In genomic region chr11:78801161-78801884, GRCh38 we compare ENCODE assay signal across 9 cellular contexts.
DNase-seq lines count a peak whose midpoint lies in the region; ATAC-seq, FAIRE-seq and TF ChIP-seq lines count a peak whose summit lies in the region.
"Had no signal": no experiment of that assay in that cellular context is flagged by ENCODE, and none has a peak within 500 bp of the region (broad histone marks: within the 10 kb centered on the region; RNA-seq: fewer than 3 reads in every experiment).

No MANE protein-coding gene starts in this region.

- H3K4me3 ChIP-seq in liver (ENCODE audit: low read depth in 1 of 3, low read length in 3 of 3): no peak overlapping the region
- no peak overlapping the region for H3K4me3 ChIP-seq in HepG2 (replicated peaks in 1 of 3; ENCODE audit: insufficient read depth in 1 of 3, low read depth in 2 of 3, low read length in 3 of 3)
- H3K4me3 ChIP-seq in mesenchymal stem cell (ENCODE audit: insufficient read depth in 1 of 2, low read depth in 1 of 2, low read length in 2 of 2): peak overlapping the region in 1 of 2 experiments; percentile 25
- H3K4me3 ChIP-seq in CD4-positive, alpha-beta memory T cell (ENCODE audit: low read length in 2 of 2): no peak overlapping the region
- H3K4me3 ChIP-seq in testis: no peak overlapping the region

- peak overlapping the region; percentile 96 for H2AK5ac ChIP-seq in mesenchymal stem cell (ENCODE audit: low read length, severe bottlenecking)

- no peak overlapping the region for H3K4me3 Mint-ChIP-seq in CD4-positive, alpha-beta memory T cell
- H3K4me3 Mint-ChIP-seq: B cell had no signal

- H3K4me2 ChIP-seq in HepG2 (ENCODE audit: low read depth, low read length): no peak overlapping the region
- H3K4me2 ChIP-seq in mesenchymal stem cell (ENCODE audit: low read length, poor library complexity, severe bottlenecking): no peak overlapping the region

- no TSS peak for BruUV-seq in HepG2 (replicated peaks; lab: Mats Ljungman, UMichigan)

- no peaks in the 10 kb centered on the region for H4K20me1 ChIP-seq in HepG2 (ENCODE audit: insufficient read depth, low read length)

- H3K14ac ChIP-seq in mesenchymal stem cell (ENCODE audit: low read length in 2 of 2): peak overlapping the region in 1 of 2 experiments; percentile 98

- peak overlapping the region in 1 of 2 donors; percentile 62 for H3K27ac ChIP-seq in liver (ENCODE audit: low read depth in 1 of 2, low read length in 2 of 2)
- no peak overlapping the region for H3K27ac ChIP-seq in HepG2 (ENCODE audit: extremely low read length, insufficient read depth, low read length)
- peak overlapping the region; percentile 60 for H3K27ac ChIP-seq in caudate nucleus (ENCODE audit: low read depth, low read length)
- H3K27ac ChIP-seq in mesenchymal stem cell (ENCODE audit: low read length, poor library complexity, severe bottlenecking): peak overlapping the region; percentile 88
- H3K27ac ChIP-seq in CD4-positive, alpha-beta memory T cell (ENCODE audit: low read depth, low read length): no peak overlapping the region
- H3K27ac ChIP-seq in testis: peak overlapping the region in 1 of 2 donors; percentile 37

- H3K9me3 ChIP-seq in liver (ENCODE audit: control insufficient read depth in 4 of 4, low read length in 3 of 4): no peaks in the 10 kb centered on the region
- H3K9me3 ChIP-seq in HepG2 (ENCODE audit: low read length): no peaks in the 10 kb centered on the region
- no peaks in the 10 kb centered on the region for H3K9me3 ChIP-seq in mesenchymal stem cell (ENCODE audit: control insufficient read depth, low read length)
- no peaks in the 10 kb centered on the region for H3K9me3 ChIP-seq in CD4-positive, alpha-beta memory T cell (ENCODE audit: control insufficient read depth in 1 of 2, low read length in 2 of 2)
- H3K9me3 ChIP-seq in testis: no peaks in the 10 kb centered on the region

- TF ChIP-seq EP300 in HepG2 (IDR thresholded peaks at IDR 0.05; ENCODE audit: low read depth in 2 of 2, low read length in 2 of 2) (no peak), HepG2 (CRISPR knock-in tag; IDR thresholded peaks at IDR 0.05; ENCODE audit: borderline replicate concordance) (no peak)

- H3K23ac ChIP-seq in mesenchymal stem cell (ENCODE audit: low read length in 2 of 2): peak overlapping the region in 1 of 2 experiments; percentile 10

- CTCF ChIA-PET in HepG2 (lab: Yijun Ruan, JAX; ENCODE audit: low intra/inter-chr PET ratio, low total read pairs): no interaction called here
- CTCF ChIA-PET in CD4-positive, alpha-beta memory T cell (lab: Charles Lee; ENCODE audit: partially characterized antibody): no interaction called here

- peak overlapping the region; percentile 73 for H2BK15ac ChIP-seq in mesenchymal stem cell (ENCODE audit: low read depth, poor library complexity, severe bottlenecking)

- FAIRE-seq in HepG2 (lab: Jason Lieb, UNC): no peak

- DNase-seq in HepG2 (ENCODE audit: low spot score) (no peak), caudate nucleus (lab: John Stamatoyannopoulos, UW) (no peak), mesenchymal stem cell (peak; percentile 98), NK-92 (lab: John Stamatoyannopoulos, UW; ENCODE audit: unreplicated experiment) (no peak), HUDEP-2 (lab: John Stamatoyannopoulos, UW; ENCODE audit: unreplicated experiment in 76 of 76) (no peak), testis (no peak)
- DNase-seq in CD4-positive, alpha-beta memory T cell: no peak

- POLR2A ChIA-PET in HepG2 (lab: Yijun Ruan, JAX): no interaction called here
- POLR2A ChIA-PET in CD4-positive, alpha-beta memory T cell (lab: Charles Lee; ENCODE audit: partially characterized antibody): no interaction called here

- peak overlapping the region; percentile 87 for H2BK5ac ChIP-seq in mesenchymal stem cell (ENCODE audit: low read depth, low read length, poor library complexity, severe bottlenecking)

- no peak for TF ChIP-seq RAD21 in liver (IDR thresholded peaks at IDR 0.05)
- no peak for TF ChIP-seq RAD21 in HepG2 (CRISPR knock-in tag; IDR thresholded peaks at IDR 0.05)

- in situ Hi-C loops in HepG2 (cut with HindIII; ENCODE audit: extremely low pct_ligation_motif_present, low pct_unique_long_range_greater_than_20kb): no loop called here

- H3K18ac ChIP-seq in mesenchymal stem cell (ENCODE audit: low read depth in 1 of 2, low read length in 2 of 2): peak overlapping the region; percentile 99

- H3K4me1 Mint-ChIP-seq in CD4-positive, alpha-beta memory T cell: no peaks in the 10 kb centered on the region
- H3K4me1 Mint-ChIP-seq: B cell had no signal

- 36% methylated on average over 3 of the region's 3 CpGs for WGBS in liver
- WGBS in HepG2 (ENCODE audit: low lambda C conversion rate): 4% methylated on average over 2 of the region's 3 CpGs
- 0% methylated on average over 2 of the region's 3 CpGs for WGBS in mesenchymal stem cell
- 27 to 31% methylated on average over 2 to 3 of the region's 3 CpGs for WGBS in testis, 2 donors

- no peak for TF ChIP-seq POLR2A in HepG2 (IDR thresholded peaks at IDR 0.05; ENCODE audit: insufficient read depth in 1 of 2, low read depth in 2 of 2, low read length in 2 of 2)
- no peak for TF ChIP-seq POLR2A in testis (IDR thresholded peaks at IDR 0.05)

- peak overlapping the region; percentile 99 to 100 for H2BK12ac ChIP-seq in mesenchymal stem cell (ENCODE audit: low read length in 2 of 2)

- intact Hi-C loops in HepG2 (cut with micrococcal nuclease; ENCODE audit: unreplicated experiment): no loop called here
- intact Hi-C loops in CD4-positive, alpha-beta memory T cell (cut with micrococcal nuclease): no loop called here
- intact Hi-C loops in testis (cut with DNase I; ENCODE audit: low total_unique reads): no loop called here

- H3K9ac ChIP-seq in liver (ENCODE audit: low read depth in 1 of 2, low read length in 2 of 2) (no peak overlapping the region), HepG2 (ENCODE audit: insufficient read depth, low read depth, low read length) (no peak overlapping the region), mesenchymal stem cell (ENCODE audit: low read length) (peak overlapping the region; percentile 69)

- no peak overlapping the region for H3K27ac Mint-ChIP-seq in CD4-positive, alpha-beta memory T cell
- H3K27ac Mint-ChIP-seq: B cell had no signal

- no peak for ATAC-seq in HepG2

- peak overlapping the region; percentile 97 for H4K8ac ChIP-seq in mesenchymal stem cell (ENCODE audit: low read length)

- peak overlapping the region; percentile 98 for H2BK120ac ChIP-seq in mesenchymal stem cell (ENCODE audit: low read depth, low read length)

- H3K27me3 ChIP-seq in liver (ENCODE audit: control insufficient read depth in 4 of 4, insufficient read depth in 4 of 4, low read length in 3 of 4) (no peaks in the 10 kb centered on the region), HepG2 (ENCODE audit: control insufficient read depth in 1 of 2, insufficient read depth in 2 of 2, low read length in 2 of 2) (no peaks in the 10 kb centered on the region; a peak in 1 of 5 replicates), mesenchymal stem cell (ENCODE audit: control insufficient read depth in 1 of 2, insufficient read depth in 1 of 2, low read length in 2 of 2) (no peaks in the 10 kb centered on the region), testis (no peaks in the 10 kb centered on the region)
- no peaks in the 10 kb centered on the region for H3K27me3 ChIP-seq in CD4-positive, alpha-beta memory T cell (ENCODE audit: insufficient read depth, low read length)

- no peak for TF ChIP-seq CTCF in liver (IDR thresholded peaks at IDR 0.05; ENCODE audit: low read depth, low read length, missing input control)
- TF ChIP-seq CTCF in HepG2 (CRISPR knock-in tag; IDR thresholded peaks at IDR 0.05): no peak
- no peak for TF ChIP-seq CTCF in testis (IDR thresholded peaks at IDR 0.05)

- H3K4me1 ChIP-seq in liver (ENCODE audit: control insufficient read depth in 4 of 4, insufficient read depth in 4 of 4, low read length in 3 of 4) (no peaks in the 10 kb centered on the region), HepG2 (ENCODE audit: insufficient read depth, low read length) (no peaks in the 10 kb centered on the region), mesenchymal stem cell (ENCODE audit: control insufficient read depth, insufficient read depth, low read depth, low read length) (peaks cover 25% of the 10 kb centered on the region), testis (no peaks in the 10 kb centered on the region)
- H3K4me1 ChIP-seq in CD4-positive, alpha-beta memory T cell (ENCODE audit: insufficient read depth, low read length): no peaks in the 10 kb centered on the region

- H3K27me3 Mint-ChIP-seq in CD4-positive, alpha-beta memory T cell: peaks cover 0 to 4% of the 10 kb centered on the region in 2 donors
- H3K27me3 Mint-ChIP-seq: B cell had no signal

- H2AFZ ChIP-seq in HepG2 (ENCODE audit: low read length) (no peak overlapping the region), mesenchymal stem cell (ENCODE audit: low read depth, low read length) (no peak overlapping the region)

- H3K4ac ChIP-seq in mesenchymal stem cell (ENCODE audit: low read depth in 1 of 2, low read length in 2 of 2): peak overlapping the region; percentile 88 to 89

- no peaks in the 10 kb centered on the region for H3K79me2 ChIP-seq in HepG2 (ENCODE audit: insufficient read depth, low read length)

- H3K79me1 ChIP-seq in mesenchymal stem cell (replicated peaks; ENCODE audit: low read length, poor library complexity, severe bottlenecking): no peaks in the 10 kb centered on the region

- H3K36me3 Mint-ChIP-seq in CD4-positive, alpha-beta memory T cell: no peaks in the 10 kb centered on the region

- peak overlapping the region; percentile 99 for H4K91ac ChIP-seq in mesenchymal stem cell (ENCODE audit: low read length)

- no peaks in the 10 kb centered on the region for H3K36me3 ChIP-seq in liver (ENCODE audit: control insufficient read depth in 4 of 4, insufficient read depth in 3 of 4, low read depth in 1 of 4, low read length in 3 of 4)
- no peaks in the 10 kb centered on the region for H3K36me3 ChIP-seq in HepG2 (replicated peaks in 1 of 2; ENCODE audit: control insufficient read depth in 1 of 2, insufficient read depth in 2 of 2, low read length in 2 of 2)
- peaks cover 0 to 6% of the 10 kb centered on the region in 2 experiments for H3K36me3 ChIP-seq in mesenchymal stem cell (ENCODE audit: control insufficient read depth in 1 of 2, insufficient read depth in 2 of 2, low read depth in 1 of 2, low read length in 2 of 2)
- H3K36me3 ChIP-seq in CD4-positive, alpha-beta memory T cell (ENCODE audit: insufficient read depth, low read length): no peaks in the 10 kb centered on the region
- no peaks in the 10 kb centered on the region for H3K36me3 ChIP-seq in testis (ENCODE audit: low read depth, missing control alignments)

- no peaks in the 10 kb centered on the region for H3K9me3 Mint-ChIP-seq in CD4-positive, alpha-beta memory T cell

TF ChIP-seq in HepG2, 621 proteins besides CTCF, POLR2A, EP300 and RAD21 (continues in another document):
- no peak for TF ChIP-seq CENPT (CRISPR knock-in tag; IDR thresholded peaks at IDR 0.05; ENCODE audit: low read depth)
- no peak for TF ChIP-seq ZNF672 (CRISPR knock-in tag; IDR thresholded peaks at IDR 0.05)
- no peak for TF ChIP-seq FOXJ3 (CRISPR knock-in tag; IDR thresholded peaks at IDR 0.05; ENCODE audit: borderline replicate concordance)
- TF ChIP-seq ZNF333 (CRISPR knock-in tag; IDR thresholded peaks at IDR 0.05; ENCODE audit: borderline replicate concordance): no peak
- TF ChIP-seq TEAD3 (CRISPR knock-in tag; optimal IDR thresholded peaks at IDR 0.05; ENCODE audit: borderline replicate concordance): no peak
- no peak for TF ChIP-seq STAG1 (CRISPR knock-in tag; IDR thresholded peaks at IDR 0.05)
- TF ChIP-seq IKZF1 (IDR thresholded peaks at IDR 0.05): no peak

Comparison
In these comparisons a context has a peak if more than half of its experiments do, and no peak if none do; other contexts are left out.
1. H3K27ac ChIP-seq: peak in caudate nucleus (single experiment) and mesenchymal stem cell (single experiment); none in HepG2 (single experiment) and CD4-positive, alpha-beta memory T cell (single experiment).